Comparison of ENCODE assay signal across 27 cellular contexts in genomic region chr9:137211532-137211931, GRCh38. TPM values are rescaled to one million over a fixed set of nuclear protein-coding genes. Genes with fewer than 3 reads are reported as not detected.
"Had no signal": no experiment of that assay in that cellular context is flagged by ENCODE, and none has a peak within 500 bp of the region (broad histone marks: within the 10 kb centered on the region; RNA-seq: fewer than 3 reads in every experiment).

No MANE protein-coding gene starts in this region.

- H3K36me3 ChIP-seq: uterus had no signal

- H3K27me3 ChIP-seq: testis, uterus had no signal

- H3K27me3 Mint-ChIP-seq: activated naive CD4-positive, alpha-beta T cell treated with anti-CD3 and anti-CD28 coated beads, Interleukin-2, amount 10 ng/mL, durations not matched to agents 7 days and 5 days; brain; naive thymus-derived CD4-positive, alpha-beta T cell had no signal

- H3K27ac Mint-ChIP-seq: activated naive CD4-positive, alpha-beta T cell treated with anti-CD3 and anti-CD28 coated beads, Interleukin-2, amount 10 ng/mL, durations not matched to agents 7 days and 5 days; stimulated activated effector memory CD8-positive, alpha-beta T cell treated with anti-CD3 and anti-CD28 coated beads, Interleukin-12 subunit alpha, Interleukin-12 subunit beta, amount 100 ng/mL, for 72 hours; WTC11 had no signal

- ATAC-seq: activated T-cell treated with anti-CD3 and anti-CD28 coated beads, Interleukin-2, amount 50 U/mL, for 4 hours; esophagus mucosa; left lobe of liver; naive thymus-derived CD4-positive, alpha-beta T cell; sciatic nerve; stimulated activated effector memory CD8-positive, alpha-beta T cell treated with anti-CD3 and anti-CD28 coated beads, Interleukin-12 subunit alpha, Interleukin-12 subunit beta, amount 100 ng/mL, for 72 hours; WTC11 had no signal

- H3K9me3 ChIP-seq: testis, uterus had no signal

- H3K27ac ChIP-seq: testis, uterus had no signal

- H3K4me3 Mint-ChIP-seq: activated naive CD4-positive, alpha-beta T cell treated with anti-CD3 and anti-CD28 coated beads, Interleukin-2, amount 10 ng/mL, durations not matched to agents 7 days and 5 days; activated T-cell treated with anti-CD3 and anti-CD28 coated beads, Interleukin-2, amount 50 U/mL, for 4 hours; brain; neural crest cell; stimulated activated effector memory CD8-positive, alpha-beta T cell treated with anti-CD3 and anti-CD28 coated beads, Interleukin-12 subunit alpha, Interleukin-12 subunit beta, amount 100 ng/mL, for 72 hours; WTC11 had no signal

- H3K4me3 ChIP-seq: testis, uterus had no signal

- H3K9me3 Mint-ChIP-seq: activated naive CD4-positive, alpha-beta T cell treated with anti-CD3 and anti-CD28 coated beads, Interleukin-2, amount 10 ng/mL, durations not matched to agents 7 days and 5 days; activated T-cell treated with anti-CD3 and anti-CD28 coated beads, Interleukin-2, amount 50 U/mL, for 4 hours; neural crest cell; stimulated activated effector memory CD8-positive, alpha-beta T cell treated with anti-CD3 and anti-CD28 coated beads, Interleukin-12 subunit alpha, Interleukin-12 subunit beta, amount 100 ng/mL, for 72 hours; WTC11 had no signal

- DNase-seq: activated CD8-positive, alpha-beta memory T cell treated with anti-CD3 and anti-CD28 coated beads for 24 hours; activated CD8-positive, alpha-beta memory T cell treated with anti-CD3 and anti-CD28 coated beads, Interleukin-2, amount 50 U/mL, for 4 hours; activated effector memory CD4-positive, alpha-beta T cell treated with Interleukin-2 at 50 U/mL for 16 hours; activated naive CD4-positive, alpha-beta T cell treated with anti-CD3 and anti-CD28 coated beads, Interleukin-2, amount 10 ng/mL, durations not matched to agents 7 days and 5 days; activated T-cell treated with anti-CD3 and anti-CD28 coated beads, Interleukin-2, amount 50 U/mL, for 4 hours; aorta; dermis blood vessel endothelial cell; effector CD8-positive, alpha-beta T cell; foreskin melanocyte; kidney; naive thymus-derived CD4-positive, alpha-beta T cell; posterior cingulate gyrus; small intestine; stimulated activated CD4-positive, alpha-beta T cell treated with anti-CD3 and anti-CD28 coated beads, Interleukin-2, amount 100 ng/mL, for 24 hours; T1000; testis; trophoblast cell; uterus had no signal

RNA-seq across cellular contexts. Expression of gene RNF208, which starts 10.5 kb away (rescaled TPM):
- total RNA-seq: dermis blood vessel endothelial cell, lung microvascular endothelial cell had no signal
- polyA plus RNA-seq: naive thymus-derived CD4-positive, alpha-beta T cell had no signal

RNA-seq across cellular contexts. Expression of gene CYSRT1, which starts 13.4 kb away (rescaled TPM):
- total RNA-seq: aorta, cardiac septum, sciatic nerve had no signal
